ENCODE assay signal across 10 cellular contexts in the genomic region with DNA sequence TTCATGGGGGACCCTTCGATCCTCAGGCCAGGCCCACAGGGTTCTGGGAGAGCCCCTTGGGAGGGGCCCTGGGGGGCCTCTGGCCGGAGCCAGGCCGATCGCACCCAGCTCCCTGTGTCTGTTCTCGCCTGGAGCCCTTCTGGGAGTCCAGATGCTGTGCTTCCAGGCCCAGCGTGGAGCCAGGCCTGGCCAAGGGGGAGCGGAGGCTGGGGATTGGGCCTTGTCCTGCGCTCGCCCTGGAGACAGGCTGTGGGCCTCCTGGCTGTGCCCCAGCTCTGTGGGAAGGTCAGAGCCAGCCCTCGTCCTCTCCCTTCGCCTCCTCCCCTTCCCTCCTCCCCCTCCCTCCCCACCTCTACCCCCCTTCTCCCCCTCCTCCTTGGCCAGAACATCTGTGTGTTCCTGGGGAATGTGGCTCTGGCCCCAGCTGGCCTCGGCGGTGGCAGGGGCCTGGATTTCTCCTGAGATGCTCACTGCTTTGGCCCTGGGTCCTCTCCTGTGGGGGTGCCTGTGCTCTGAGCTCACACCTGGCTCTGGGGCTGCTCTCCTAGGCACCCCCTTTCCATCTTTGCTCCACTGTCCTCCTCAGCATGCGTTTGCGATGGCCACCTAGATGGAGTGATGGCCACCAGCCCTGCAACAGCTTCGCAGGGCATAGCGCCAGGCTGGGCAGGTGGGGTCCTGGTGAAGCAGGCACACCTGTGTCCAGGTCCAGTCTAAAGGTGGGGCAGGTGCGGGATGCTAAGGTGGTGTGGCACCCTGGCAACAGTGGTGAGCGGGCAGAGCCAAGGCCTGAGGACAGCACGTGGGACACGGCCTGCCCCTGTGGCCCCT.
DNase-seq lines count a peak whose midpoint lies in the region; TF ChIP-seq lines count a peak whose summit lies in the region.
"Had no signal": no experiment of that assay in that cellular context is flagged by ENCODE, and none has a peak within 500 bp of the region (broad histone marks: within the 10 kb centered on the region; RNA-seq: fewer than 3 reads in every experiment).

No MANE protein-coding gene starts in this region.

- 27 to 43% (median 34%) methylated on average over 17 to 21 of the region's 21 CpGs for WGBS in ovary, 3 donors

- DNase-seq in AG20443 (ENCODE audit: low spot score) = peak; percentile 92
- DNase-seq in SJCRH30 = peak; percentile 80 to 84
- peak; percentile 70 to 98 for DNase-seq in cardiac muscle cell (ENCODE audit: low read depth in 1 of 2, low spot score in 1 of 2)
- DNase-seq in ovary = peak; percentile 93 to 96 (median 95)
- no peak for DNase-seq in activated effector memory CD4-positive, alpha-beta T cell treated with Interleukin-2 at 50 U/mL for 16 hours
- DNase-seq in NCI-H2107 (lab: John Stamatoyannopoulos, UW) = no peak
- DNase-seq in activated T-cell treated with anti-CD3 and anti-CD28 coated beads, Interleukin-2, amount 50 U/mL, for 1 hour = no peak
- no peak for DNase-seq in ACHN
- DNase-seq: activated CD4-positive, alpha-beta T cell treated with anti-CD3 and anti-CD28 coated beads, Interleukin-2, amount 50 U/mL, for 4 hours; NCI-H187 had no signal

- in situ Hi-C loops in ACHN (cut with HindIII; ENCODE audit: low pct_ligation_motif_present, low pct_unique_long_range_greater_than_20kb, low sequenced_read_pairs) = no loop called here

- TF ChIP-seq CTCF in cardiac muscle cell (IDR thresholded peaks at IDR 0.05; ENCODE audit: low read depth, low read length) (no peak), ovary (IDR thresholded peaks at IDR 0.05) (no peak)

- peak overlapping the region; percentile 47; the same call in 1 of the 2 replicates for H3K27ac ChIP-seq in SJCRH30
- peak overlapping the region; percentile 88 for H3K27ac ChIP-seq in cardiac muscle cell
- peak overlapping the region; percentile 65 to 74 for H3K27ac ChIP-seq in ovary

- H3K4me1 ChIP-seq in SJCRH30 (peaks cover 34% of the 10 kb centered on the region), cardiac muscle cell (ENCODE audit: low read depth) (peaks cover 74% of the 10 kb centered on the region), ovary (ENCODE audit: insufficient read depth) (peaks cover 65% of the 10 kb centered on the region)

- H3K36me3 ChIP-seq in SJCRH30 (no peaks in the 10 kb centered on the region), cardiac muscle cell (no peaks in the 10 kb centered on the region), ovary (no peaks in the 10 kb centered on the region)

- peak; percentile 52 for TF ChIP-seq POLR2A in ovary (IDR thresholded peaks at IDR 0.05)

- no peaks in the 10 kb centered on the region for H3K9me3 ChIP-seq in SJCRH30 (replicated peaks)
- no peaks in the 10 kb centered on the region for H3K9me3 ChIP-seq in cardiac muscle cell (ENCODE audit: low read depth)
- H3K9me3 ChIP-seq in ovary = no peaks in the 10 kb centered on the region

- TF ChIP-seq EP300 in ovary (IDR thresholded peaks at IDR 0.05) = no peak

- intact Hi-C loops in ovary (cut with DNase I) = no loop called here

- H3K4me3 ChIP-seq in SJCRH30 (no peak overlapping the region), cardiac muscle cell (no peak overlapping the region), ovary (no peak overlapping the region)

- H3K27me3 ChIP-seq in SJCRH30 = no peaks in the 10 kb centered on the region
- H3K27me3 ChIP-seq in cardiac muscle cell = no peaks in the 10 kb centered on the region
- H3K27me3 ChIP-seq in ovary = no peaks in the 10 kb centered on the region

Comparison
In these comparisons a context has a peak if more than half of its experiments do, and no peak if none do; other contexts are left out.
1. DNase-seq: peak in AG20443 (single experiment), SJCRH30 (2 of 2), cardiac muscle cell (2 of 2) and ovary (5 of 5); none in activated effector memory CD4-positive, alpha-beta T cell treated with Interleukin-2 at 50 U/mL for 16 hours (single experiment), NCI-H2107 (single experiment), activated T-cell treated with anti-CD3 and anti-CD28 coated beads, Interleukin-2, amount 50 U/mL, for 1 hour (single experiment) and ACHN (single experiment).
2. Peak in every context shown above with its lines, with median percentiles within 50 percentile points of each other: H3K27ac ChIP-seq.